ENCODE assay signal across 15 cellular contexts in genomic region chr13:101488734-101489133, GRCh38. TPM values are rescaled to one million over a fixed set of nuclear protein-coding genes. Genes with fewer than 3 reads are reported as not detected.
DNase-seq lines count a peak whose midpoint lies in the region; ATAC-seq, FAIRE-seq and TF ChIP-seq lines count a peak whose summit lies in the region.
"Had no signal": no experiment of that assay in that cellular context is flagged by ENCODE, and none has a peak within 500 bp of the region (broad histone marks: within the 10 kb centered on the region; RNA-seq: fewer than 3 reads in every experiment).

No MANE protein-coding gene starts in this region.

- no peak for FAIRE-seq in endothelial cell of umbilical vein (lab: Jason Lieb, UNC)
- no peak for FAIRE-seq in kidney (lab: Jason Lieb, UNC)

- H3K9me3 ChIP-seq in endothelial cell of umbilical vein (replicated peaks; ENCODE audit: control insufficient read depth, insufficient read depth, low read length): no peaks in the 10 kb centered on the region
- H3K9me3 ChIP-seq in kidney (ENCODE audit: control insufficient read depth in 1 of 2, low read length in 2 of 2): no peaks in the 10 kb centered on the region
- H3K9me3 ChIP-seq: BLaER1, Caco-2 had no signal

- no TSS peak for BruUV-seq in endothelial cell of umbilical vein (replicated peaks; lab: Mats Ljungman, UMichigan)

- CTCF ChIA-PET in endothelial cell of umbilical vein (lab: Charles Lee): interaction anchor here (1.6 to 3.1 kb wide), 4 partner anchors 8 to 344 kb away, joined by 6 to 19 read pairs (median 13); no protein-coding TSS in a partner anchor

- peak overlapping the region; percentile 68 for H3K9ac ChIP-seq in endothelial cell of umbilical vein (replicated peaks; ENCODE audit: extremely low read depth, insufficient read depth, low read length)
- no peak overlapping the region for H3K9ac ChIP-seq in kidney (ENCODE audit: low read length in 2 of 2)
- H3K9ac ChIP-seq: BLaER1 had no signal

- TF ChIP-seq CTCF in HFFc6 (IDR thresholded peaks at IDR 0.05) (no peak), endothelial cell of umbilical vein (IDR thresholded peaks at IDR 0.05; ENCODE audit: extremely low read depth in 1 of 2, insufficient read depth in 1 of 2, low read depth in 1 of 2, low read length in 2 of 2) (no peak), kidney (IDR thresholded peaks at IDR 0.05; ENCODE audit: borderline replicate concordance, extremely low read depth, insufficient read depth) (no peak)

- POLR2A ChIA-PET in endothelial cell of umbilical vein (lab: Charles Lee): no interaction called here

- DNase-seq in NCI-H82 treated with DMSO at 0.1 percent for 48 hours (lab: John Stamatoyannopoulos, UW; ENCODE audit: unreplicated experiment): peak; percentile 64
- no peak for DNase-seq in NCI-H82 (lab: John Stamatoyannopoulos, UW)
- no peak for DNase-seq in HFFc6
- peak; percentile 28 for DNase-seq in endothelial cell of umbilical vein (ENCODE audit: low read depth, low spot score)
- no peak for DNase-seq in kidney tubule cell (ENCODE audit: low spot score)
- DNase-seq in kidney: no peak
- DNase-seq: AML-193; Caco-2; CD8-positive, alpha-beta memory T cell; DMS53; H7 had no signal

- no peaks in the 10 kb centered on the region for H3K27me3 ChIP-seq in endothelial cell of umbilical vein (ENCODE audit: control insufficient read depth in 2 of 2, insufficient read depth in 2 of 2, low read length in 2 of 2)
- H3K27me3 ChIP-seq: BLaER1 had no signal

- H3K9me1 ChIP-seq in endothelial cell of umbilical vein (replicated peaks; ENCODE audit: control insufficient read depth, extremely low read depth, insufficient read depth, low read length): no peaks in the 10 kb centered on the region

- H3K36me3 ChIP-seq in endothelial cell of umbilical vein (ENCODE audit: control insufficient read depth in 2 of 2, extremely low read depth in 1 of 2, insufficient read depth in 2 of 2, low read length in 2 of 2) (no peaks in the 10 kb centered on the region), kidney (ENCODE audit: control insufficient read depth in 1 of 2, insufficient read depth in 2 of 2, low read length in 2 of 2) (no peaks in the 10 kb centered on the region)
- H3K36me3 ChIP-seq: BLaER1 had no signal

- H3K4me1 ChIP-seq in endothelial cell of umbilical vein (ENCODE audit: control insufficient read depth, extremely low read depth, insufficient read depth, low read length) (peaks cover 50% of the 10 kb centered on the region), kidney (ENCODE audit: control insufficient read depth in 1 of 2, insufficient read depth in 1 of 2, low read depth in 1 of 2, low read length in 2 of 2) (no peaks in the 10 kb centered on the region)
- H3K4me1 ChIP-seq: BLaER1, Caco-2 had no signal

- H3K4me3 ChIP-seq in endothelial cell of umbilical vein (replicated peaks in 1 of 3; ENCODE audit: insufficient read depth in 1 of 3, low read depth in 1 of 3, low read length in 3 of 3) (no peak overlapping the region), kidney (ENCODE audit: low read length in 2 of 2) (no peak overlapping the region)
- H3K4me3 ChIP-seq: BLaER1 had no signal

- peak overlapping the region; percentile 72; the same call in 1 of the 2 replicates for H3K4me3 Mint-ChIP-seq in HFFc6
- H3K4me3 Mint-ChIP-seq: CD8-positive, alpha-beta memory T cell; IgD-negative memory B cell had no signal

- H3K4me1 Mint-ChIP-seq in HFFc6 (ENCODE audit: low read depth): peaks cover 67% of the 10 kb centered on the region
- H3K4me1 Mint-ChIP-seq: CD8-positive, alpha-beta memory T cell; IgD-negative memory B cell had no signal

- peaks cover 15% of the 10 kb centered on the region for H3K36me3 Mint-ChIP-seq in HFFc6 (ENCODE audit: low read depth)
- H3K36me3 Mint-ChIP-seq: CD8-positive, alpha-beta memory T cell; IgD-negative memory B cell had no signal

- dilution Hi-C loops in endothelial cell of umbilical vein (cut with MboI; ENCODE audit: extremely low pct_ligation_motif_present, low sequenced_read_pairs): no loop called here

- no peak overlapping the region for H3K4me2 ChIP-seq in endothelial cell of umbilical vein (ENCODE audit: insufficient read depth, low read length)
- H3K4me2 ChIP-seq: BLaER1 had no signal

- H3K27ac ChIP-seq in endothelial cell of umbilical vein (ENCODE audit: insufficient read depth, low read depth, low read length): peak overlapping the region; percentile 99
- no peak overlapping the region for H3K27ac ChIP-seq in kidney (ENCODE audit: low read depth in 2 of 2, low read length in 2 of 2)
- H3K27ac ChIP-seq: 22Rv1, BLaER1 had no signal

- H2AFZ ChIP-seq in endothelial cell of umbilical vein (ENCODE audit: low read depth, low read length): no peak overlapping the region

- TF ChIP-seq POLR2A in endothelial cell of umbilical vein (IDR thresholded peaks at IDR 0.05; ENCODE audit: low read depth, low read length): no peak

- H4K20me1 ChIP-seq in endothelial cell of umbilical vein (replicated peaks; ENCODE audit: control insufficient read depth, extremely low read depth, insufficient read depth, low read length): no peaks in the 10 kb centered on the region
- H4K20me1 ChIP-seq: BLaER1 had no signal

- intact Hi-C loops in endothelial cell of umbilical vein (cut with micrococcal nuclease): loop anchor here (1.0 to 10.0 kb wide), 7 partner anchors 24 to 706 kb away; no protein-coding TSS in a partner anchor
- intact Hi-C loops in kidney (cut with DNase I): no loop called here

- peak overlapping the region; percentile 91 for H3K27ac Mint-ChIP-seq in HFFc6
- H3K27ac Mint-ChIP-seq: CD8-positive, alpha-beta memory T cell; IgD-negative memory B cell had no signal

- no peaks in the 10 kb centered on the region; the same call in 1 of the 2 replicates for H3K27me3 Mint-ChIP-seq in HFFc6 (ENCODE audit: insufficient read depth)
- H3K27me3 Mint-ChIP-seq: IgD-negative memory B cell had no signal

- H3K79me2 ChIP-seq in endothelial cell of umbilical vein (ENCODE audit: control insufficient read depth, insufficient read depth, low read length): peaks cover 4% of the 10 kb centered on the region

- no peaks in the 10 kb centered on the region for H3K9me3 Mint-ChIP-seq in HFFc6
- H3K9me3 Mint-ChIP-seq: CD8-positive, alpha-beta memory T cell; IgD-negative memory B cell had no signal

- ATAC-seq in GM19395 (IDR thresholded peaks at IDR 0.05; ENCODE audit: unreplicated experiment): no peak

TF ChIP-seq in endothelial cell of umbilical vein, 7 proteins besides CTCF, POLR2A, EP300 and RAD21:
- TF ChIP-seq EZH2 (IDR thresholded peaks at IDR 0.05; ENCODE audit: borderline replicate concordance, low read depth, low read length, severe bottlenecking) (no peak), MYC (IDR thresholded peaks at IDR 0.05; ENCODE audit: low read depth, low read length) (no peak), POLR2AphosphoS5 (IDR thresholded peaks at IDR 0.05; ENCODE audit: insufficient read depth, low read depth, low read length) (no peak), GATA2 (IDR thresholded peaks at IDR 0.05; ENCODE audit: insufficient read depth, insufficient read length, low read depth, low read length) (no peak), FOS (IDR thresholded peaks at IDR 0.05; ENCODE audit: borderline replicate concordance, insufficient read depth, low read length) (no peak), MAX (IDR thresholded peaks at IDR 0.05; ENCODE audit: insufficient read depth, insufficient read length) (no peak), JUN (IDR thresholded peaks at IDR 0.05; ENCODE audit: borderline replicate concordance, insufficient read depth, insufficient read length, low read depth) (no peak)

RNA-seq across cellular contexts. Expression of gene ITGBL1, which starts 36.3 kb away (rescaled TPM):
- 100 to 1,000 TPM in 5 of 6 experiments, 10 to 100 TPM in 1; 92.4 to 114 (median 105) TPM for total RNA-seq in HFFc6 (2021; fragmentation: NEBNext Ultra II Directional; extraction: Animal tissue kit (Norgen Biotek cat#: 25700))
- total RNA-seq in endothelial cell of umbilical vein (8.8 and 9.9 TPM in 2 replicates), kidney (7.7 TPM)
- polyA plus RNA-seq in endothelial cell of umbilical vein (2.7 and 4.6 TPM in 2 replicates), kidney (ENCODE audit: insufficient read depth, low read depth, low replicate concordance) (1.4 TPM)
- polyA plus RNA-seq in endothelial cell of umbilical vein (2011; cell fraction: cytosol; rRNA removed): 4.4 and 5.7 TPM in 2 replicates
- polyA plus RNA-seq in endothelial cell of umbilical vein (2011; cell fraction: nucleus; rRNA removed): 10.8 and 17.0 TPM in 2 replicates
- polyA plus RNA-seq in endothelial cell of umbilical vein (2012): 5.4 and 19.2 TPM in 2 replicates
- 17.3 and 18.4 TPM in 2 replicates for polyA minus RNA-seq in endothelial cell of umbilical vein
- polyA minus RNA-seq in endothelial cell of umbilical vein (2011; cell fraction: cytosol; rRNA and poly(A)+ RNA removed): 0.20 TPM
- polyA minus RNA-seq in endothelial cell of umbilical vein (2011; cell fraction: nucleus; rRNA and poly(A)+ RNA removed): 37.0 and 44.0 TPM in 2 replicates
- total RNA-seq: Caco-2; CD8-positive, alpha-beta memory T cell had no signal
- polyA plus RNA-seq: CD8-positive, alpha-beta memory T cell; IgD-negative memory B cell had no signal

Comparison
In these comparisons a context has a peak if more than half of its experiments do, and no peak if none do; other contexts are left out.
1. DNase-seq: peak in NCI-H82 treated with DMSO at 0.1 percent for 48 hours (single experiment) and endothelial cell of umbilical vein (single experiment); none in NCI-H82 (single experiment), HFFc6 (single experiment), kidney tubule cell (single experiment) and kidney (single experiment).